In the genomic region with DNA sequence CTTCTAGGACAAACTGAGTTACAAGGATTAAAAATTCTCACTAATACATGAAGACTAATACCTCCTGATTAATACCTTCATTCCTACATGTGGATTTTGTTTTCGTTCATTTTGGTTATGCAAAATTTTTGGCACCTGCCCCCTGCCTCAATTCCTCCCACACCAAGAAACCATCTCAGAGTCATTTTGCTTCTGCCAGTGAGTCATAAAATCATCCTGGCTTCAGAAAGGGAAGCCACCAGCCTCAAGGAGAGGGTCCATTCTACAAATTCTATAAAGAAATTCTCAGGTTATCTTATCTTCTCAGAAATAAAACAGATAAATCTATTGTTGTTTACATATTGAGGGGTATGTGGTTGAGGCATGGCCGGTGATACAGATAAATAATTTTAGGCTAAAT, we compare ENCODE assay signal across 19 cellular contexts.
"Had no signal": no experiment of that assay in that cellular context is flagged by ENCODE, and none has a peak within 500 bp of the region (broad histone marks: within the 10 kb centered on the region; RNA-seq: fewer than 3 reads in every experiment).

No MANE protein-coding gene starts in this region.

- H3K36me3 Mint-ChIP-seq: mesothelial cell of epicardium; naive thymus-derived CD8-positive, alpha-beta T cell; neural progenitor cell had no signal

- H3K27ac Mint-ChIP-seq: activated naive CD8-positive, alpha-beta T cell treated with anti-CD3 and anti-CD28 coated beads, Interleukin-2, amount 10 ng/mL, durations not matched to agents 7 days and 5 days; endodermal cell; mesothelial cell of epicardium; naive thymus-derived CD8-positive, alpha-beta T cell; neural progenitor cell had no signal

- H3K27me3 Mint-ChIP-seq: activated naive CD8-positive, alpha-beta T cell treated with anti-CD3 and anti-CD28 coated beads, Interleukin-2, amount 10 ng/mL, durations not matched to agents 7 days and 5 days had no signal

- H3K4me3 Mint-ChIP-seq: endodermal cell; mesothelial cell of epicardium; naive thymus-derived CD8-positive, alpha-beta T cell; neural progenitor cell had no signal

- DNase-seq: activated effector memory CD4-positive, alpha-beta T cell treated with Interleukin-2 at 50 U/mL for 16 hours; activated naive CD8-positive, alpha-beta T cell treated with anti-CD3 and anti-CD28 coated beads, Interleukin-2, amount 10 ng/mL, durations not matched to agents 7 days and 5 days; amygdala; hypothalamus; left ventricle myocardium superior; mammary epithelial cell; naive thymus-derived CD8-positive, alpha-beta T cell; right lobe of liver; SIG-M5; stimulated activated CD4-positive, alpha-beta T cell treated with anti-CD3 and anti-CD28 coated beads, Interleukin-2, amount 100 ng/mL, for 24 hours; stimulated activated naive CD4-positive, alpha-beta T cell; substantia nigra; thyroid gland; upper lobe of right lung had no signal

- H3K9me3 Mint-ChIP-seq: activated naive CD8-positive, alpha-beta T cell treated with anti-CD3 and anti-CD28 coated beads, Interleukin-2, amount 10 ng/mL, durations not matched to agents 7 days and 5 days; naive thymus-derived CD8-positive, alpha-beta T cell had no signal

- ATAC-seq: gastroesophageal sphincter; left ventricle myocardium superior; naive thymus-derived CD8-positive, alpha-beta T cell; right lobe of liver; SK-N-SH treated with all-trans-retinoic acid at 6 μM for 48 hours; upper lobe of right lung had no signal

- H3K4me1 Mint-ChIP-seq: mesothelial cell of epicardium had no signal
